Comparison of ENCODE assay signal across 22 cellular contexts in the genomic region with DNA sequence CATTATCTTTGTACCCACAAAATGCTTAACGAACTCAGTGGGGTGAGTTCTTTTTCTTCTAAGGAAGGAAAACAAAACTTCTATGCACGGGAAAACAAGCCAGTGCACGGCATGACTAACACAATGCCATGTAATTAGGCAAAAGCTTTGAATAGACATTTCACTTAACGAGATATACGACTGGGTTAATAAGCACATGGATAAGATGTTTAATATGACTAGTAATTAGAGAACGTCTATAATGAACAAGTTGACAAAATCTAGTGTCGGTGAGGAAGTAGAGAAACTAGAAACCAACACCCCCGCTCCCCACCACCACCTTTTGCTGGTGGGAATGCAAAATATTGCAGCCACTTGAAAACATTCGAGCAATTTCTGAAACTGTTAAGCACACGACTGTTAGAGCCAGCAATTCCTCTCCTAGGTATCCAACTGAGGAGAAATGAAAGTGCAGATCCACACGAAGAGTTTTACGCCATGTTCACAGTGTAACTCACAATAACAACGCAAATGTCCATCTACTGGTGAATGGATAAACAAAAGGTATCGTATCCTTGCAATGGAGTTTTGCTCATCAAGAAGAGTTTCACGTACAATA.
"Had no signal": no experiment of that assay in that cellular context is flagged by ENCODE, and none has a peak within 500 bp of the region (broad histone marks: within the 10 kb centered on the region; RNA-seq: fewer than 3 reads in every experiment).

No MANE protein-coding gene starts in this region.

- DNase-seq: activated B cell treated with CpG ODN at 0.5 μM for 24 hours; activated CD4-positive, alpha-beta memory T cell treated with anti-CD3 and anti-CD28 coated beads, Interleukin-2, amount 10 ng/mL, durations not matched to agents 7 days and 5 days; activated CD4-positive, alpha-beta T cell treated with anti-CD3 and anti-CD28 coated beads for 4 hours; activated naive CD4-positive, alpha-beta T cell treated with Interleukin-2 at 50 U/mL for 16 hours; activated naive CD8-positive, alpha-beta T cell treated with anti-CD3 and anti-CD28 coated beads, Interleukin-2, amount 10 ng/mL, durations not matched to agents 7 days and 5 days; activated T-cell treated with anti-CD3 and anti-CD28 coated beads, Interleukin-2, amount 50 U/mL, for 24 hours; amygdala; colonic mucosa; erythroblast; foreskin melanocyte; glutamatergic neuron; hippocampal formation; islet precursor cell; lower lobe of right lung; pancreas; spleen; stimulated activated CD8-positive, alpha-beta memory T cell treated with anti-CD3 and anti-CD28 coated beads, Interleukin-4, amount 100 ng/mL, for 48 hours; stimulated activated naive CD4-positive, alpha-beta T cell treated with Interleukin-2 at 50 U/mL for 16 hours; T-helper 9 cell; thyroid gland had no signal

- H3K27me3 ChIP-seq: colonic mucosa, neutrophil, pancreas, spleen, thyroid gland had no signal

- H3K4me1 ChIP-seq: colonic mucosa, lower lobe of right lung, thyroid gland had no signal

- H3K9me3 ChIP-seq: colonic mucosa, lower lobe of right lung, neutrophil, pancreas, spleen, thyroid gland had no signal

- H3K36me3 ChIP-seq: colonic mucosa, lower lobe of right lung, neutrophil, pancreas, spleen, thyroid gland had no signal

- ATAC-seq: lower lobe of right lung; natural killer cell treated with Interleukin-12 subunit alpha and Interleukin-12 subunit beta and Interleukin-15 and Interleukin-18, amount 100 ng/mL, for 72 hours; pancreas had no signal

- H3K4me3 ChIP-seq: colonic mucosa, lower lobe of right lung, pancreas, spleen, thyroid gland had no signal

- H3K27ac ChIP-seq: colonic mucosa, lower lobe of right lung, neutrophil, pancreas, spleen, thyroid gland had no signal
